ENCODE assay signal across 1 cellular context in the genomic region with DNA sequence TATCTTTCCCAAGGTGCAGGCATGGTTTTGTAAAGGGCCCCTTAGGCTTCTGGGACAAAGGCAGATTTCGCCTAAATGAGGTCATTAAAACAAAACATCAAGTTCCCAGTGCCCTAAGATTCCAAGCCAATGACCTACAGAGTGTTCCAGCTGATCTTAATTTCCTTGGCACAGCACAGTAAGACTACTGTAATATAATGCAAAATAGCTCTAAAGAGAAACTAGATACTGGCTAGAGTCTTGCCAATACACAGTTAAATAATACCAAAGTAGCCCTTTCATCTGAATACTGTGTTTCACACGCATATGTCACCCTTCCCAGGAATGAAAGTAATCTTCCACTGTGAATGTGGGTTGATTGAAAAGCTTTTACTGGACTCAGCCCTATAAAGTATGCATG.
TF ChIP-seq lines count a peak whose summit lies in the region.

No MANE protein-coding gene starts in this region.

TF ChIP-seq in WTC11, 78 proteins besides CTCF, POLR2A, EP300 and RAD21 (continued from another document):
- TF ChIP-seq, protein P1, sequence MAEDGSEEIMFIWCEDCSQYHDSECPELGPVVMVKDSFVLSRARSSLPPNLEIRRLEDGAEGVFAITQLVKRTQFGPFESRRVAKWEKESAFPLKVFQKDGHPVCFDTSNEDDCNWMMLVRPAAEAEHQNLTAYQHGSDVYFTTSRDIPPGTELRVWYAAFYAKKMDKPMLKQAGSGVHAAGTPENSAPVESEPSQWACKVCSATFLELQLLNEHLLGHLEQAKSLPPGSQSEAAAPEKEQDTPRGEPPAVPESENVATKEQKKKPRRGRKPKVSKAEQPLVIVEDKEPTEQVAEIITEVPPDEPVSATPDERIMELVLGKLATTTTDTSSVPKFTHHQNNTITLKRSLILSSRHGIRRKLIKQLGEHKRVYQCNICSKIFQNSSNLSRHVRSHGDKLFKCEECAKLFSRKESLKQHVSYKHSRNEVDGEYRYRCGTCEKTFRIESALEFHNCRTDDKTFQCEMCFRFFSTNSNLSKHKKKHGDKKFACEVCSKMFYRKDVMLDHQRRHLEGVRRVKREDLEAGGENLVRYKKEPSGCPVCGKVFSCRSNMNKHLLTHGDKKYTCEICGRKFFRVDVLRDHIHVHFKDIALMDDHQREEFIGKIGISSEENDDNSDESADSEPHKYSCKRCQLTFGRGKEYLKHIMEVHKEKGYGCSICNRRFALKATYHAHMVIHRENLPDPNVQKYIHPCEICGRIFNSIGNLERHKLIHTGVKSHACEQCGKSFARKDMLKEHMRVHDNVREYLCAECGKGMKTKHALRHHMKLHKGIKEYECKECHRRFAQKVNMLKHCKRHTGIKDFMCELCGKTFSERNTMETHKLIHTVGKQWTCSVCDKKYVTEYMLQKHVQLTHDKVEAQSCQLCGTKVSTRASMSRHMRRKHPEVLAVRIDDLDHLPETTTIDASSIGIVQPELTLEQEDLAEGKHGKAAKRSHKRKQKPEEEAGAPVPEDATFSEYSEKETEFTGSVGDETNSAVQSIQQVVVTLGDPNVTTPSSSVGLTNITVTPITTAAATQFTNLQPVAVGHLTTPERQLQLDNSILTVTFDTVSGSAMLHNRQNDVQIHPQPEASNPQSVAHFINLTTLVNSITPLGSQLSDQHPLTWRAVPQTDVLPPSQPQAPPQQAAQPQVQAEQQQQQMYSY (CRISPR knock-in tag; IDR thresholded peaks at IDR 0.05), result no peak
- TF ChIP-seq, protein P2, sequence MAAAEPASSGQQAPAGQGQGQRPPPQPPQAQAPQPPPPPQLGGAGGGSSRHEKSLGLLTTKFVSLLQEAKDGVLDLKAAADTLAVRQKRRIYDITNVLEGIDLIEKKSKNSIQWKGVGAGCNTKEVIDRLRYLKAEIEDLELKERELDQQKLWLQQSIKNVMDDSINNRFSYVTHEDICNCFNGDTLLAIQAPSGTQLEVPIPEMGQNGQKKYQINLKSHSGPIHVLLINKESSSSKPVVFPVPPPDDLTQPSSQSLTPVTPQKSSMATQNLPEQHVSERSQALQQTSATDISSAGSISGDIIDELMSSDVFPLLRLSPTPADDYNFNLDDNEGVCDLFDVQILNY (CRISPR knock-in tag; IDR thresholded peaks at IDR 0.05), result no peak
- TF ChIP-seq NR3C1 (CRISPR knock-in tag; conservative IDR thresholded peaks at IDR 0.05; ENCODE audit: low read depth), result no peak
- TF ChIP-seq, protein P3, sequence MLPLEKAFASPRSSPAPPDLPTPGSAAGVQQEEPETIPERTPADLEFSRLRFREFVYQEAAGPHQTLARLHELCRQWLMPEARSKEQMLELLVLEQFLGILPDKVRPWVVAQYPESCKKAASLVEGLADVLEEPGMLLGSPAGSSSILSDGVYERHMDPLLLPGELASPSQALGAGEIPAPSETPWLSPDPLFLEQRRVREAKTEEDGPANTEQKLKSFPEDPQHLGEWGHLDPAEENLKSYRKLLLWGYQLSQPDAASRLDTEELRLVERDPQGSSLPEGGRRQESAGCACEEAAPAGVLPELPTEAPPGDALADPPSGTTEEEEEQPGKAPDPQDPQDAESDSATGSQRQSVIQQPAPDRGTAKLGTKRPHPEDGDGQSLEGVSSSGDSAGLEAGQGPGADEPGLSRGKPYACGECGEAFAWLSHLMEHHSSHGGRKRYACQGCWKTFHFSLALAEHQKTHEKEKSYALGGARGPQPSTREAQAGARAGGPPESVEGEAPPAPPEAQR (CRISPR knock-in tag; IDR thresholded peaks at IDR 0.05), result no peak
- no peak for TF ChIP-seq EMX1 (CRISPR knock-in tag; IDR thresholded peaks at IDR 0.05)
